ENCODE assay signal across 10 cellular contexts in the genomic region with DNA sequence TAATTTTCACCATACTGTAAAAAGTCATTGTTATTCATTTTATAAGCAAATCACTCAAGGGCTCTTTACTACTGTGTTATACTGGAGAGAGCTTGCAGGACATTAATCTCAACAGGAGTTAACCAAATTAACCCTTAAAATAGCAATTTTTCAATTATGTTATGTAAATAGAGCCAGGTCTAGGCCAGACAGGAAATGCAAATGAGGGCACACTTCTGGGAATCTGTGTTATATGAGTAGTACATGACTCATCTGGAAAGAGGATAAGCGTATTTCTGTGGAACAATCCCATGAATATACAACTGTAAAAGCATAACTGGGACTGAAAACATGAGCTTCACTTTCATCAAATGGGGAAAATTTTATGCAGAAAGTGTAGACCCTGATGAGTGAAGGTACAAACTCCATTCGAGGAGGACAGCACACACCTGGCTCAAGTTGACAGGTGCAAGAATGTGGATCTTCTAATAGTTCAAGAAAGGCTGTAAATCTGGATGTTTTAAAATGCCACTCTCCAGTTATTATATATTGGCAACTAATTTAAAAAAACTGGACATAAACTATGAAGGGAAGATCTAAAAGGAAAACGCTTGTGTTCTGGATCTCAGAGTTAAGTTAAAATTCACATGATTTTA.
A peak's percentile ranks its signal among the peaks of the same experiment; 100 is the strongest.
DNase-seq lines count a peak whose midpoint lies in the region; ATAC-seq lines count a peak whose summit lies in the region.
"Had no signal": no experiment of that assay in that cellular context is flagged by ENCODE, and none has a peak within 500 bp of the region (broad histone marks: within the 10 kb centered on the region; RNA-seq: fewer than 3 reads in every experiment).

No MANE protein-coding gene starts in this region.

- H3K9me3 ChIP-seq in adipocyte (ENCODE audit: control insufficient read depth, low read length): no peaks in the 10 kb centered on the region

- H3K4me3 ChIP-seq in adipocyte (ENCODE audit: low read length): no peak overlapping the region

- intact Hi-C loops in activated T-helper 2 cell treated with anti-CD3 and anti-CD28 coated beads, Interferon-gamma antibody, Interleukin-2, Interleukin-4, amounts not matched to agents 10 μg/mL and 5 μg/mL and 100 μg/mL, durations not matched to agents 14 hours and 24 hours and 36 hours (cut with micrococcal nuclease): no loop called here

- no peak overlapping the region for H3K9ac ChIP-seq in adipocyte (ENCODE audit: low read length)

- H3K4me1 ChIP-seq in adipocyte (ENCODE audit: control insufficient read depth, insufficient read depth, low read length): peaks cover 24% of the 10 kb centered on the region

- H3K27me3 ChIP-seq in adipocyte (replicated peaks; ENCODE audit: control insufficient read depth, insufficient read depth, low read length): no peaks in the 10 kb centered on the region

- no peaks in the 10 kb centered on the region for H3K9me3 Mint-ChIP-seq in activated T-helper 2 cell treated with anti-CD3 and anti-CD28 coated beads, Interferon-gamma antibody, Interleukin-2, Interleukin-4, amounts not matched to agents 10 μg/mL and 5 μg/mL and 100 μg/mL, durations not matched to agents 14 hours and 24 hours and 36 hours
- H3K9me3 Mint-ChIP-seq: activated T-helper 1 cell treated with anti-CD3 and anti-CD28 coated beads, Interleukin-12 subunit alpha, Interleukin-12 subunit beta, Interleukin-2, Interleukin-4 antibody, amounts not matched to agents 30 ng/mL and 10 ng/mL and 1 ng/mL, durations not matched to agents 14 hours and 24 hours and 36 hours had no signal

- H3K27me3 Mint-ChIP-seq in activated T-helper 2 cell treated with anti-CD3 and anti-CD28 coated beads, Interferon-gamma antibody, Interleukin-2, Interleukin-4, amounts not matched to agents 10 μg/mL and 5 μg/mL and 100 μg/mL, durations not matched to agents 14 hours and 24 hours and 36 hours (ENCODE audit: low read depth): no peaks in the 10 kb centered on the region

- H3K4me3 Mint-ChIP-seq in activated T-helper 2 cell treated with anti-CD3 and anti-CD28 coated beads, Interferon-gamma antibody, Interleukin-2, Interleukin-4, amounts not matched to agents 10 μg/mL and 5 μg/mL and 100 μg/mL, durations not matched to agents 14 hours and 24 hours and 36 hours (ENCODE audit: low read depth): no peak overlapping the region
- H3K4me3 Mint-ChIP-seq: activated T-helper 1 cell treated with anti-CD3 and anti-CD28 coated beads, Interleukin-12 subunit alpha, Interleukin-12 subunit beta, Interleukin-2, Interleukin-4 antibody, amounts not matched to agents 30 ng/mL and 10 ng/mL and 1 ng/mL, durations not matched to agents 14 hours and 24 hours and 36 hours had no signal

- no peaks in the 10 kb centered on the region for H3K36me3 Mint-ChIP-seq in activated T-helper 2 cell treated with anti-CD3 and anti-CD28 coated beads, Interferon-gamma antibody, Interleukin-2, Interleukin-4, amounts not matched to agents 10 μg/mL and 5 μg/mL and 100 μg/mL, durations not matched to agents 14 hours and 24 hours and 36 hours (ENCODE audit: low read depth)

- no peaks in the 10 kb centered on the region for H3K36me3 ChIP-seq in adipocyte (ENCODE audit: control insufficient read depth, insufficient read depth, low read length, severe bottlenecking)

- H3K4me1 Mint-ChIP-seq in activated T-helper 2 cell treated with anti-CD3 and anti-CD28 coated beads, Interferon-gamma antibody, Interleukin-2, Interleukin-4, amounts not matched to agents 10 μg/mL and 5 μg/mL and 100 μg/mL, durations not matched to agents 14 hours and 24 hours and 36 hours (ENCODE audit: low read depth): peaks cover 21% of the 10 kb centered on the region

- DNase-seq in Caki2 (ENCODE audit: low read depth) (peak; percentile 29), HT-29 (ENCODE audit: low spot score) (peak; percentile 43), adipocyte (ENCODE audit: low read depth) (peak; percentile 67), kidney tubule cell (ENCODE audit: low spot score) (peak; percentile 67), T-helper 9 cell (no peak), mesenteric fat pad (ENCODE audit: low spot score) (no peak)
- DNase-seq in activated T-helper 2 cell treated with anti-CD3 and anti-CD28 coated beads, Interferon-gamma antibody, Interleukin-2, Interleukin-4, amounts not matched to agents 10 μg/mL and 5 μg/mL and 100 μg/mL, durations not matched to agents 14 hours and 24 hours and 36 hours (ENCODE audit: low spot score): no peak
- DNase-seq: SHP77 treated with DMSO at 0.1 percent for 48 hours had no signal

- no peak overlapping the region for H3K27ac Mint-ChIP-seq in activated T-helper 2 cell treated with anti-CD3 and anti-CD28 coated beads, Interferon-gamma antibody, Interleukin-2, Interleukin-4, amounts not matched to agents 10 μg/mL and 5 μg/mL and 100 μg/mL, durations not matched to agents 14 hours and 24 hours and 36 hours
- H3K27ac Mint-ChIP-seq: activated T-helper 1 cell treated with anti-CD3 and anti-CD28 coated beads, Interleukin-12 subunit alpha, Interleukin-12 subunit beta, Interleukin-2, Interleukin-4 antibody, amounts not matched to agents 30 ng/mL and 10 ng/mL and 1 ng/mL, durations not matched to agents 14 hours and 24 hours and 36 hours had no signal

- ATAC-seq in GM18867 (IDR thresholded peaks at IDR 0.05; ENCODE audit: unreplicated experiment): no peak

- in situ Hi-C loops in Caki2 (cut with HindIII; ENCODE audit: low pct_unique_long_range_greater_than_20kb, low sequenced_read_pairs): no loop called here

Comparison
In these comparisons a context has a peak if more than half of its experiments do, and no peak if none do; other contexts are left out.
1. DNase-seq: peak in Caki2 (single experiment), HT-29 (single experiment), adipocyte (single experiment) and kidney tubule cell (single experiment); none in T-helper 9 cell (single experiment), mesenteric fat pad (single experiment) and activated T-helper 2 cell treated with anti-CD3 and anti-CD28 coated beads, Interferon-gamma antibody, Interleukin-2, Interleukin-4, amounts not matched to agents 10 μg/mL and 5 μg/mL and 100 μg/mL, durations not matched to agents 14 hours and 24 hours and 36 hours (single experiment).